In the genomic region with DNA sequence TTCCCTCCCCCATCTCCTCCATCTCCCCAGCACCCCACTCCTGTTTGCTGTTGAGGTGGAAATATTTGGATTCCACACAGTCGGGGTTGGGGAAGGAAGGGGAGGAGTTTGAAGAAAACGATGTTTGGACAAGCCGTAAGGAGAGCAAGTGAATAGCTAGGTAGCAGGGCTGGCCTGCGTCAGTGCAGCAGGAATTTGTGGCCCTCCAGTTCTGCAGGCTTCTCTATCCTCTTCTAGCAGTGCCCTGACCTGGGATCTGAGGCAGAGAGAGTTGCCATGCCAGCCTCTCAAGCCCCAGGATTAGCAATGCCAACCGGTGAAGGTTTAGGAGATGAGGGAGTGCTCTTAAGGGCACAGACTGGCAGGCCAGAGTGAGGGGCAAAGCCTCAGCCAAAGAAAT, we compare ENCODE assay signal across 17 cellular contexts. TPM values are rescaled to one million over a fixed set of nuclear protein-coding genes. Genes with fewer than 3 reads are reported as not detected.
DNase-seq lines count a peak whose midpoint lies in the region; ATAC-seq, FAIRE-seq and TF ChIP-seq lines count a peak whose summit lies in the region.
"Had no signal": no experiment of that assay in that cellular context is flagged by ENCODE, and none has a peak within 500 bp of the region (broad histone marks: within the 10 kb centered on the region; RNA-seq: fewer than 3 reads in every experiment).

No MANE protein-coding gene starts in this region.

- H3K27me3 ChIP-seq in ascending aorta (no peaks in the 10 kb centered on the region), lower lobe of right lung (ENCODE audit: low read depth) (no peaks in the 10 kb centered on the region), thoracic aorta (replicated peaks; ENCODE audit: insufficient read depth) (no peaks in the 10 kb centered on the region)

- peaks cover 0 to 6% of the 10 kb centered on the region in 2 donors for H3K4me1 ChIP-seq in ascending aorta
- H3K4me1 ChIP-seq in lower lobe of right lung, result no peaks in the 10 kb centered on the region
- peaks cover 0 to 12% of the 10 kb centered on the region in 2 donors for H3K4me1 ChIP-seq in thoracic aorta (ENCODE audit: control insufficient read depth in 1 of 2, low read depth in 2 of 2)

- TF ChIP-seq CTCF in ascending aorta (IDR thresholded peaks at IDR 0.05), result no peak
- no peak for TF ChIP-seq CTCF in lower lobe of right lung (IDR thresholded peaks at IDR 0.05)
- TF ChIP-seq CTCF in thoracic aorta (IDR thresholded peaks at IDR 0.05), result no peak

- FAIRE-seq in frontal cortex (lab: Jason Lieb, UNC), result no peak
- FAIRE-seq: GM12892 had no signal

- H3K4me3 ChIP-seq in ascending aorta, result no peak overlapping the region
- H3K4me3 ChIP-seq in lower lobe of right lung, result no peak overlapping the region
- peak overlapping the region; percentile 3 for H3K4me3 ChIP-seq in thoracic aorta
- H3K4me3 ChIP-seq: GM23248 had no signal

- H3K36me3 ChIP-seq in ascending aorta (no peaks in the 10 kb centered on the region), lower lobe of right lung (no peaks in the 10 kb centered on the region), thoracic aorta (no peaks in the 10 kb centered on the region)

- peak overlapping the region; percentile 58 to 67 for H3K27ac ChIP-seq in ascending aorta
- peak overlapping the region; percentile 64 for H3K27ac ChIP-seq in lower lobe of right lung
- peak overlapping the region; percentile 47 to 63 for H3K27ac ChIP-seq in thoracic aorta
- H3K27ac ChIP-seq: GM23248 had no signal

- ATAC-seq in lower lobe of right lung (peak; percentile 92 to 97), thoracic aorta (ENCODE audit: insufficient number of reproducible peaks, low FRiP score, low read depth) (no peak)
- ATAC-seq: PC-3 had no signal

- no peaks in the 10 kb centered on the region for H3K9me3 ChIP-seq in ascending aorta
- no peaks in the 10 kb centered on the region for H3K9me3 ChIP-seq in lower lobe of right lung
- H3K9me3 ChIP-seq in thoracic aorta, result no peaks in the 10 kb centered on the region

- DNase-seq in ascending aorta (ENCODE audit: low spot score in 2 of 2), result no peak
- peak; percentile 64 for DNase-seq in lower lobe of right lung
- DNase-seq in thoracic aorta (ENCODE audit: low spot score), result no peak
- no peak for DNase-seq in NCI-H1417 treated with DMSO at 0.1 percent for 48 hours (lab: John Stamatoyannopoulos, UW)
- no peak for DNase-seq in glomerular visceral epithelial cell (ENCODE audit: extremely low spot score)
- DNase-seq in frontal cortex (ENCODE audit: low spot score in 2 of 2), result no peak
- DNase-seq: ACHN, AML-193, DMS153, GM23248, KG1, NCI-H1436 treated with DMSO at 0.1 percent for 48 hours, NCI-H2029 treated with DMSO at 0.1 percent for 48 hours, NCI-H510A, NCI-H774, PC-3 had no signal

- intact Hi-C loops in ascending aorta (cut with DNase I), result no loop called here
- intact Hi-C loops in lower lobe of right lung (cut with DNase I), result no loop called here

RNA-seq across cellular contexts. Expression of a gene that starts 12.5 kb away (rescaled TPM):
- total RNA-seq in ascending aorta, result 7.5 TPM
- 13.4 TPM for total RNA-seq in lower lobe of right lung
- total RNA-seq in thoracic aorta, result 1 to 10 TPM; 7.3 to 8.3 TPM
- total RNA-seq in frontal cortex, result 0.41 TPM

RNA-seq across cellular contexts. Expression of a gene that starts 13.0 kb away (rescaled TPM):
- total RNA-seq in ascending aorta, result 114 TPM
- 280 TPM for total RNA-seq in lower lobe of right lung
- total RNA-seq in thoracic aorta, result 100 to 1,000 TPM; 184 to 186 TPM
- total RNA-seq in frontal cortex, result 75.0 TPM

RNA-seq across cellular contexts. Expression of a gene that starts 26.8 kb away (rescaled TPM):
- total RNA-seq in ascending aorta, result 70.4 TPM
- total RNA-seq in lower lobe of right lung, result 49.9 TPM
- total RNA-seq in thoracic aorta, result 10 to 100 TPM; 32.7 to 41.8 TPM
- total RNA-seq in frontal cortex, result 10.2 TPM

RNA-seq across cellular contexts. Expression of a gene that starts 45.0 kb away (rescaled TPM):
- total RNA-seq in ascending aorta, result 20.6 TPM
- total RNA-seq in lower lobe of right lung, result 24.1 TPM
- total RNA-seq in thoracic aorta, result 1 to 10 TPM; 5.0 to 9.8 TPM
- total RNA-seq in frontal cortex, result not detected
- total RNA-seq: GM23248 had no signal

RNA-seq across cellular contexts. Expression of a gene that starts 48.0 kb away (rescaled TPM):
- 103 TPM for total RNA-seq in ascending aorta
- total RNA-seq in lower lobe of right lung, result 41.5 TPM
- total RNA-seq in thoracic aorta, result 10 to 100 TPM; 16.1 to 38.9 TPM
- total RNA-seq in frontal cortex, result 2.9 TPM
